1 cellular context compared by ENCODE assay signal in the genomic region with DNA sequence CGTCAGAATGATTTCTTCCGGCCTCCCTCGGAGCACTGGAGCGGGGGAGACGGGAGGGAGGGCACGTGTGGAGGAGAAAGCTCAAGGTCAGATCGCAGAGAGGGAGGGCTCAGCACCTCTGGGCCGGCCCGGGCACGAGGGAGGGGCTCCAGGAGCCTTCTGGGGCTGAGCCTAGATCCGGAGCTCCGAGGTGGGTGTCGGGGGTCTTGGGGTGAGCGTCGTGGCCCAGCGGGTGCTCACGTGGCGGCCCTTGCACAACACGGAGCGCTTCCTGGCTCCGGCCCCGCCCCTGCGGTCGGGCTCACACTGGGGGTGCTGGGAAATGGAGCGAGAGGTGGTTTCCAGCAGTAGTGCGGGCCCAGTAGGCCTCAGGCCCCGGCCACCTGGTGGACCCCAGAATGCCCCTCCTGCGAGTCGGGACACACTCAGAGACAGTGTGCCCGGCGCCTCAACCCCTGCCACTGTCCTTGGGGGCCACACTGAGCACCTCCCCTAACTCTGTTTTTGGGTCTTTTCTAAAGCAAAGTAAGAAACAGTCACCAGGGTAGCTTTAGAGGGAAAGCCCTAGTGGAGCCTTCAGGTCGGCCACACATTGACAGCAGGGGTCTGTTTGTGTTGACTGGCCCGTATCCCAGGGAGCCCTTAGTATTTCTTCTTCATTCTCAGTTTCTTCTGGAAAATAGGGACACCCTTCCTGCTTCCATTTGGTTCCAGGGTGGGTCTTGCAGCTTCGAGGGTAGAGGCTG.
A peak's percentile ranks its signal among the peaks of the same experiment; 100 is the strongest.
TF ChIP-seq lines count a peak whose summit lies in the region.

No MANE protein-coding gene starts in this region.

TF ChIP-seq in HepG2, 621 proteins besides CTCF, POLR2A, EP300 and RAD21 (continued from another document):
- TF ChIP-seq PAX8 (CRISPR knock-in tag; IDR thresholded peaks at IDR 0.05; ENCODE audit: borderline replicate concordance) (no peak), BRCA1 (CRISPR knock-in tag; IDR thresholded peaks at IDR 0.05) (no peak), MAF1 (CRISPR knock-in tag; IDR thresholded peaks at IDR 0.05; ENCODE audit: borderline replicate concordance) (peak; percentile 43; the same call in 1 of the 2 replicates), MED13 (CRISPR knock-in tag; IDR thresholded peaks at IDR 0.05) (peak; percentile 56; the same call in 1 of the 2 replicates), SKI (IDR thresholded peaks at IDR 0.05; ENCODE audit: partially characterized antibody) (no peak), SMAD9 (CRISPR knock-in tag; IDR thresholded peaks at IDR 0.05) (peak; percentile 86; the same call in 1 of the 2 replicates), ZNF747 (CRISPR knock-in tag; IDR thresholded peaks at IDR 0.05; ENCODE audit: borderline replicate concordance) (no peak), PHF5A (CRISPR knock-in tag; IDR thresholded peaks at IDR 0.05; ENCODE audit: low read depth, unreplicated experiment) (no peak), SMC3 (IDR thresholded peaks at IDR 0.05; ENCODE audit: low read length) (no peak), NFRKB (IDR thresholded peaks at IDR 0.05) (no peak), RAD51 (IDR thresholded peaks at IDR 0.05; ENCODE audit: borderline replicate concordance) (no peak)
- TF ChIP-seq, protein P1, sequence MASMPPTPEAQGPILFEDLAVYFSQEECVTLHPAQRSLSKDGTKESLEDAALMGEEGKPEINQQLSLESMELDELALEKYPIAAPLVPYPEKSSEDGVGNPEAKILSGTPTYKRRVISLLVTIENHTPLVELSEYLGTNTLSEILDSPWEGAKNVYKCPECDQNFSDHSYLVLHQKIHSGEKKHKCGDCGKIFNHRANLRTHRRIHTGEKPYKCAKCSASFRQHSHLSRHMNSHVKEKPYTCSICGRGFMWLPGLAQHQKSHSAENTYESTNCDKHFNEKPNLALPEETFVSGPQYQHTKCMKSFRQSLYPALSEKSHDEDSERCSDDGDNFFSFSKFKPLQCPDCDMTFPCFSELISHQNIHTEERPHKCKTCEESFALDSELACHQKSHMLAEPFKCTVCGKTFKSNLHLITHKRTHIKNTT (CRISPR knock-in tag; IDR thresholded peaks at IDR 0.05): no peak
- TF ChIP-seq, protein P2, sequence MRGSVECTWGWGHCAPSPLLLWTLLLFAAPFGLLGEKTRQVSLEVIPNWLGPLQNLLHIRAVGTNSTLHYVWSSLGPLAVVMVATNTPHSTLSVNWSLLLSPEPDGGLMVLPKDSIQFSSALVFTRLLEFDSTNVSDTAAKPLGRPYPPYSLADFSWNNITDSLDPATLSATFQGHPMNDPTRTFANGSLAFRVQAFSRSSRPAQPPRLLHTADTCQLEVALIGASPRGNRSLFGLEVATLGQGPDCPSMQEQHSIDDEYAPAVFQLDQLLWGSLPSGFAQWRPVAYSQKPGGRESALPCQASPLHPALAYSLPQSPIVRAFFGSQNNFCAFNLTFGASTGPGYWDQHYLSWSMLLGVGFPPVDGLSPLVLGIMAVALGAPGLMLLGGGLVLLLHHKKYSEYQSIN (CRISPR knock-in tag; IDR thresholded peaks at IDR 0.05; ENCODE audit: borderline replicate concordance): no peak
TF ChIP-seq in HepG2: peak in this region for 241.
